In genomic region chr11:3807856-3808845, GRCh38 we compare ENCODE assay signal across 8 cellular contexts. TPM values are rescaled to one million over a fixed set of nuclear protein-coding genes. Genes with fewer than 3 reads are reported as not detected.
DNase-seq lines count a peak whose midpoint lies in the region; ATAC-seq and TF ChIP-seq lines count a peak whose summit lies in the region.

PGAP2 (plus strand) TSS chr11:3808560; CDS start chr11:3811260, 2,700 bp downstream.

- H3K79me2 ChIP-seq in Karpas-422 (ENCODE audit: low read length) (peaks cover 5% of the 10 kb centered on the region), SK-N-SH (ENCODE audit: insufficient read depth) (no peaks in the 10 kb centered on the region)

- POLR2A ChIA-PET in SK-N-SH (lab: Yijun Ruan, JAX) = interaction anchor here (1.0 to 1.2 kb wide), 3 partner anchors 10 to 47 kb away, joined by 3 to 5 read pairs (median 4); partner anchors contain the start of gene NUP98

- no peaks in the 10 kb centered on the region for H3K9me3 ChIP-seq in Karpas-422 (ENCODE audit: low read length)
- H3K9me3 ChIP-seq in SK-N-SH = no peaks in the 10 kb centered on the region
- no peaks in the 10 kb centered on the region for H3K9me3 ChIP-seq in adipocyte (ENCODE audit: control insufficient read depth, low read length)
- H3K9me3 ChIP-seq in heart right ventricle = no peaks in the 10 kb centered on the region

- TF ChIP-seq CTCF in SK-N-SH (IDR thresholded peaks at IDR 0.05) (peak; percentile 74), heart right ventricle (IDR thresholded peaks at IDR 0.05) (peak; percentile 29 to 80 (median 64))

- H2AFZ ChIP-seq in Karpas-422 (ENCODE audit: low read length) = peak within 1 kb of the TSS; percentile 97
- peak within 1 kb of the TSS; percentile 97 for H2AFZ ChIP-seq in SK-N-SH (ENCODE audit: low read depth)

- peaks cover 13% of the 10 kb centered on the region for H3F3A ChIP-seq in SK-N-SH (replicated peaks; ENCODE audit: insufficient read depth)

- H3K9ac ChIP-seq in Karpas-422 (ENCODE audit: low read length) (peak within 1 kb of the TSS; percentile 84), SK-N-SH (peak within 1 kb of the TSS; percentile 72), adipocyte (ENCODE audit: low read length) (peak within 1 kb of the TSS; percentile 89)

- DNase-seq in DMS153 (lab: John Stamatoyannopoulos, UW) = peak; percentile 62
- DNase-seq in Karpas-422 = peak; percentile 82
- DNase-seq in SK-N-SH = peak; percentile 90
- peak; percentile 80 for DNase-seq in adipocyte (ENCODE audit: low read depth)
- peak; percentile 56 to 72 for DNase-seq in heart right ventricle
- DNase-seq in posterior vena cava (ENCODE audit: low spot score) = peak; percentile 89
- DNase-seq in NK-92 treated with Interleukin-12 subunit alpha and Interleukin-12 subunit beta, amount 100 ng/mL, for 24 hours (lab: John Stamatoyannopoulos, UW) = no peak

- H3K4me1 ChIP-seq in Karpas-422 (ENCODE audit: low read length) = peaks cover 20% of the 10 kb centered on the region
- peaks cover 3 to 8% of the 10 kb centered on the region in 2 experiments; a peak in 3 of 4 replicates for H3K4me1 ChIP-seq in SK-N-SH (ENCODE audit: control insufficient read depth in 1 of 2, insufficient read depth in 2 of 2, low read depth in 1 of 2, low read length in 1 of 2)
- peaks cover 11% of the 10 kb centered on the region for H3K4me1 ChIP-seq in adipocyte (ENCODE audit: control insufficient read depth, insufficient read depth, low read length)
- H3K4me1 ChIP-seq in heart right ventricle = peaks cover 0 to 47% (median 25%) of the 10 kb centered on the region in 9 donors

- CTCF ChIA-PET in SK-N-SH (lab: Yijun Ruan, JAX) = interaction anchor here (0.7 to 3.7 kb wide), 25 partner anchors 8 to 265 kb away, joined by 3 to 34 read pairs (median 4); partner anchors contain the start of genes NUP98, RHOG and STIM1

- intact Hi-C loops in heart right ventricle (cut with DNase I) = loop anchor here in 1 of 10 donors (5.0 kb wide), 1 partner anchor 34 kb away; the partner anchor contains the start of gene RHOG
- intact Hi-C loops in posterior vena cava (cut with DNase I) = no loop called here

- no peak for TF ChIP-seq EP300 in SK-N-SH (IDR thresholded peaks at IDR 0.05; ENCODE audit: borderline replicate concordance in 1 of 2, low read depth in 1 of 2, low read length in 1 of 2)

- H4K20me1 ChIP-seq in Karpas-422 (ENCODE audit: insufficient read depth, low read depth, low read length) = no peaks in the 10 kb centered on the region
- H4K20me1 ChIP-seq in SK-N-SH (ENCODE audit: insufficient read depth) = no peaks in the 10 kb centered on the region

- H3K9me2 ChIP-seq in Karpas-422 (replicated peaks; ENCODE audit: insufficient read depth, low read length) = no peaks in the 10 kb centered on the region
- H3K9me2 ChIP-seq in SK-N-SH = no peaks in the 10 kb centered on the region

- H3K27me3 ChIP-seq in Karpas-422 (ENCODE audit: low read length) = no peaks in the 10 kb centered on the region
- H3K27me3 ChIP-seq in SK-N-SH (ENCODE audit: insufficient read depth) = no peaks in the 10 kb centered on the region
- H3K27me3 ChIP-seq in adipocyte (replicated peaks; ENCODE audit: control insufficient read depth, insufficient read depth, low read length) = no peaks in the 10 kb centered on the region
- no peaks in the 10 kb centered on the region for H3K27me3 ChIP-seq in heart right ventricle

- peak; percentile 57 for ATAC-seq in GM21515 (IDR thresholded peaks at IDR 0.05; ENCODE audit: unreplicated experiment)
- peak; percentile 63 to 86 (median 76) for ATAC-seq in heart right ventricle

- H3K36me3 ChIP-seq in Karpas-422 (ENCODE audit: insufficient read depth, low read length) (no peaks in the 10 kb centered on the region), SK-N-SH (replicated peaks in 1 of 2; ENCODE audit: control insufficient read depth in 1 of 2, insufficient read depth in 2 of 2, low read length in 1 of 2) (no peaks in the 10 kb centered on the region), adipocyte (ENCODE audit: control insufficient read depth, insufficient read depth, low read length, severe bottlenecking) (no peaks in the 10 kb centered on the region), heart right ventricle (no peaks in the 10 kb centered on the region)

- whole genome bisulfite sequencing in SK-N-SH (ENCODE audit: low lambda C conversion rate) = 7% methylated on average over 28 of the region's 53 CpGs
- 1 to 2% methylated on average over 53 of the region's 53 CpGs for whole genome bisulfite sequencing in heart right ventricle, 2 donors

- H3K4me3 ChIP-seq in Karpas-422 (ENCODE audit: low read length) (peak within 1 kb of the TSS; percentile 72), SK-N-SH (ENCODE audit: low read depth in 2 of 2, low read length in 1 of 2) (peak within 1 kb of the TSS; percentile 70 to 83), adipocyte (ENCODE audit: low read length) (peak within 1 kb of the TSS; percentile 92), heart right ventricle (peak within 1 kb of the TSS; percentile 42 to 84 (median 78))

- H3K4me2 ChIP-seq in Karpas-422 (ENCODE audit: low read depth, low read length, poor library complexity, severe bottlenecking) (peak within 1 kb of the TSS; percentile 96), SK-N-SH (peak within 1 kb of the TSS; percentile 98)

- H3K27ac ChIP-seq in Karpas-422 (ENCODE audit: low read length) = 0 out of 2 replicates have a peak within 1 kb of the TSS, but pooled peaks have one; percentile 24
- peak within 1 kb of the TSS in 1 of 2 experiments; percentile 56; a peak in 2 of 4 replicates for H3K27ac ChIP-seq in SK-N-SH (ENCODE audit: low read depth in 2 of 2, low read length in 1 of 2)
- H3K27ac ChIP-seq in heart right ventricle = peak within 1 kb of the TSS; percentile 9 to 86 (median 76)

- TF ChIP-seq RAD21 in SK-N-SH (IDR thresholded peaks at IDR 0.05; ENCODE audit: low read length) = peak; percentile 66

TF ChIP-seq in SK-N-SH, 30 proteins besides CTCF, POLR2A, EP300 and RAD21:
- TF ChIP-seq FOSL2 (IDR thresholded peaks at IDR 0.05; ENCODE audit: borderline replicate concordance, low read depth) = no peak
- peak; percentile 71; the same call in 1 of the 2 replicates for TF ChIP-seq MXI1 (IDR thresholded peaks at IDR 0.05; ENCODE audit: low read depth, low read length)
- TF ChIP-seq SMC3 (IDR thresholded peaks at IDR 0.05; ENCODE audit: low read depth, low read length) = peak; percentile 46; the same call in 1 of the 2 replicates
- peak; percentile 17; the same call in 1 of the 2 replicates for TF ChIP-seq GABPA (IDR thresholded peaks at IDR 0.05; ENCODE audit: low read depth)

RNA-seq across cellular contexts. Expression of gene PGAP2, which starts in this region (rescaled TPM):
- total RNA-seq in Karpas-422 (2014; rRNA removed; shearing (Covaris generic); ENCODE audit: low replicate concordance) = 27.0 and 43.2 TPM in 2 replicates
- polyA plus RNA-seq in SK-N-SH (2012; rRNA removed) (41.3 and 44.1 TPM in 2 replicates), heart right ventricle (10 to 100 TPM; 12.7 to 25.9 TPM)
- 23.0 and 29.7 TPM in 2 replicates for polyA plus RNA-seq in SK-N-SH (2012; cell fraction: cytosol; rRNA removed)
- polyA plus RNA-seq in SK-N-SH (2012; cell fraction: nucleus; rRNA removed) = 112 and 127 TPM in 2 replicates
- total RNA-seq in heart right ventricle (10 to 100 TPM; 17.2 to 29.8 (median 20.9) TPM), posterior vena cava (1 to 10 TPM; 5.4 to 9.2 TPM)
